Comparison of ENCODE assay signal across 12 cellular contexts in genomic region chr3:127764841-127765362, GRCh38. TPM values are rescaled to one million over a fixed set of nuclear protein-coding genes. Genes with fewer than 3 reads are reported as not detected.
A peak's percentile ranks its signal among the peaks of the same experiment; 100 is the strongest.
DNase-seq lines count a peak whose midpoint lies in the region; ATAC-seq, FAIRE-seq and TF ChIP-seq lines count a peak whose summit lies in the region.
"Had no signal": no experiment of that assay in that cellular context is flagged by ENCODE, and none has a peak within 500 bp of the region (broad histone marks: within the 10 kb centered on the region; RNA-seq: fewer than 3 reads in every experiment).

No MANE protein-coding gene starts in this region.

- peak overlapping the region; percentile 96 for H2BK5ac ChIP-seq in IMR-90 (ENCODE audit: low read depth, low read length, poor library complexity, severe bottlenecking)

- H3K23ac ChIP-seq in IMR-90 (ENCODE audit: low read depth, low read length): peak overlapping the region; percentile 79; the same call in 1 of the 2 replicates

- H2AK9ac ChIP-seq in IMR-90 (replicated peaks; ENCODE audit: low read depth, low read length, poor library complexity): peak overlapping the region; percentile 45

- peaks cover 31% of the 10 kb centered on the region for H3K4me1 ChIP-seq in IMR-90 (ENCODE audit: control insufficient read depth, insufficient read depth, low read length)
- H3K4me1 ChIP-seq in ovary (ENCODE audit: insufficient read depth): peaks cover 7% of the 10 kb centered on the region
- no peaks in the 10 kb centered on the region for H3K4me1 ChIP-seq in pancreas

- dilution Hi-C loops in IMR-90 (cut with HindIII; ENCODE audit: low sequenced_read_pairs, unreplicated experiment): no loop called here

- H3K14ac ChIP-seq in IMR-90 (replicated peaks; ENCODE audit: low read depth, low read length): peak overlapping the region; percentile 67

- H2AFZ ChIP-seq in IMR-90 (replicated peaks; ENCODE audit: low read length, poor library complexity): no peak overlapping the region

- H3K18ac ChIP-seq in IMR-90 (ENCODE audit: low read depth, low read length): peak overlapping the region; percentile 66; the same call in 1 of the 2 replicates

- TF ChIP-seq POLR2A in IMR-90 (IDR thresholded peaks at IDR 0.05; ENCODE audit: low read depth, low read length): no peak
- no peak for TF ChIP-seq POLR2A in ovary (IDR thresholded peaks at IDR 0.05)

- peak overlapping the region; percentile 64 for H3K4me2 ChIP-seq in IMR-90 (ENCODE audit: low read depth, low read length)

- H4K91ac ChIP-seq in IMR-90 (ENCODE audit: insufficient read depth, low read depth, low read length): peak overlapping the region; percentile 93

- H3K4me3 ChIP-seq in IMR-90 (ENCODE audit: insufficient read depth, low read depth, low read length) (no peak overlapping the region), dorsolateral prefrontal cortex (no peak overlapping the region), ovary (no peak overlapping the region), pancreas (no peak overlapping the region)

- H4K5ac ChIP-seq in IMR-90 (ENCODE audit: low read depth, low read length): peak overlapping the region; percentile 24; the same call in 1 of the 2 replicates

- peak overlapping the region; percentile 92 for H2BK120ac ChIP-seq in IMR-90 (ENCODE audit: low read depth, low read length)

- H3K27ac ChIP-seq in IMR-90 (ENCODE audit: insufficient read depth, low read length) (peak overlapping the region; percentile 81), dorsolateral prefrontal cortex (peak overlapping the region in 37 of 59 donors; percentile 3 to 94 (median 53)), ovary (no peak overlapping the region), pancreas (no peak overlapping the region)

- no TSS peak for BruUV-seq in IMR-90 (replicated peaks; lab: Mats Ljungman, UMichigan)

- 0 out of 2 replicates have a peak, but pooled peaks cover 4% of the 10 kb centered on the region for H4K20me1 ChIP-seq in IMR-90 (ENCODE audit: insufficient read depth, low read length)

- peaks cover 60 to 77% of the 10 kb centered on the region in 2 experiments for H3K79me1 ChIP-seq in IMR-90 (ENCODE audit: low read depth in 1 of 2, low read length in 2 of 2)

- peak overlapping the region; percentile 18; the same call in 1 of the 2 replicates for H3K9ac ChIP-seq in IMR-90 (ENCODE audit: low read depth, low read length)

- peak overlapping the region; percentile 94 for H2BK20ac ChIP-seq in IMR-90 (ENCODE audit: low read depth, low read length)

- CTCF ChIA-PET in IMR-90 (lab: Yijun Ruan, JAX): no interaction called here

- H3K36me3 ChIP-seq in IMR-90 (ENCODE audit: control insufficient read depth, insufficient read depth, low read length) (peaks cover 4% of the 10 kb centered on the region), ovary (no peaks in the 10 kb centered on the region), pancreas (no peaks in the 10 kb centered on the region)

- H3K4ac ChIP-seq in IMR-90 (ENCODE audit: low read depth, low read length): peak overlapping the region; percentile 97

- DNase-seq in AG08395 (ENCODE audit: low spot score) (peak; percentile 43), IMR-90 (peak; percentile 79), dorsolateral prefrontal cortex (no peak), sciatic nerve (ENCODE audit: low spot score) (no peak), ovary (no peak), pancreas (no peak), NCI-H2227 (lab: John Stamatoyannopoulos, UW; ENCODE audit: unreplicated experiment) (no peak)
- DNase-seq: CD4-positive, alpha-beta T cell; NCI-H187 treated with DMSO at 0.1 percent for 48 hours; retina had no signal

- peak overlapping the region; percentile 78; the same call in 2 of the 3 replicates for H2BK15ac ChIP-seq in IMR-90 (ENCODE audit: low read depth, low read length)

- WGBS in IMR-90 (ENCODE audit: extremely low coverage in 2 of 2, insufficient read length in 1 of 2), 2 experiments: no CpG with 5 or more reads among the region's 5 CpGs
- 78 to 90% (median 88%) methylated on average over 5 of the region's 5 CpGs for WGBS in ovary, 3 donors
- 76% methylated on average over 5 of the region's 5 CpGs for WGBS in pancreas, 2 donors

- POLR2A ChIA-PET in IMR-90 (lab: Charles Lee; ENCODE audit: unreplicated experiment): no interaction called here

- no peaks in the 10 kb centered on the region for H3K9me3 ChIP-seq in IMR-90 (ENCODE audit: control insufficient read depth, insufficient read depth, low read length)
- H3K9me3 ChIP-seq in ovary: no peaks in the 10 kb centered on the region
- H3K9me3 ChIP-seq in pancreas: no peaks in the 10 kb centered on the region

- in situ Hi-C loops in IMR-90 (cut with MboI; ENCODE audit: low sequenced_read_pairs): no loop called here

- H4K8ac ChIP-seq in IMR-90 (ENCODE audit: low read depth in 2 of 2, low read length in 2 of 2): peak overlapping the region; percentile 72 to 93

- peak; percentile 25 for ATAC-seq in GM18520 (IDR thresholded peaks at IDR 0.05; ENCODE audit: unreplicated experiment)
- peak; percentile 40 for ATAC-seq in IMR-90 (ENCODE audit: low read depth)
- no peak for ATAC-seq in sciatic nerve
- ATAC-seq in pancreas: no peak

- intact Hi-C loops in IMR-90 (cut with micrococcal nuclease): loop anchor here (2.0 kb wide), 1 partner anchor 16 kb away; no protein-coding TSS in a partner anchor
- intact Hi-C loops in dorsolateral prefrontal cortex (cut with DNase I): loop anchor here in 1 of 2 donors (5.0 kb wide), 1 partner anchor 58 kb away; no protein-coding TSS in a partner anchor
- intact Hi-C loops in sciatic nerve (cut with DNase I): no loop called here
- intact Hi-C loops in ovary (cut with DNase I): no loop called here
- intact Hi-C loops in pancreas (cut with DNase I): no loop called here

- TF ChIP-seq EP300 in ovary (IDR thresholded peaks at IDR 0.05): no peak

- H3K27me3 ChIP-seq in IMR-90 (ENCODE audit: control insufficient read depth, insufficient read depth, low read length) (no peaks in the 10 kb centered on the region), dorsolateral prefrontal cortex (no peaks in the 10 kb centered on the region), ovary (no peaks in the 10 kb centered on the region), pancreas (no peaks in the 10 kb centered on the region)

- H3K9me1 ChIP-seq in IMR-90 (ENCODE audit: insufficient read depth, low read length): peaks cover 36% of the 10 kb centered on the region

- TF ChIP-seq CTCF in IMR-90 (conservative IDR thresholded peaks at IDR 0.05; ENCODE audit: low read depth, low read length): no peak
- no peak for TF ChIP-seq CTCF in dorsolateral prefrontal cortex (IDR thresholded peaks at IDR 0.05 in 54 of 56, conservative IDR thresholded peaks at IDR 0.05 in 2 of 56; ENCODE audit: low read depth in 1 of 56, partially characterized antibody in 56 of 56)
- TF ChIP-seq CTCF in ovary (IDR thresholded peaks at IDR 0.05): no peak
- no peak for TF ChIP-seq CTCF in pancreas (IDR thresholded peaks at IDR 0.05)

- H3K56ac ChIP-seq in IMR-90 (ENCODE audit: extremely low read depth, insufficient read depth, low read length): peak overlapping the region; percentile 50

- no peak for TF ChIP-seq RAD21 in IMR-90 (IDR thresholded peaks at IDR 0.05; ENCODE audit: low read length)

- H2AK5ac ChIP-seq in IMR-90 (ENCODE audit: low read depth, low read length): peak overlapping the region; percentile 90

- no peak for FAIRE-seq in pancreas (lab: Jason Lieb, UNC)
- FAIRE-seq: endothelial cell of umbilical vein had no signal

TF ChIP-seq in IMR-90, 13 proteins besides CTCF, POLR2A, EP300 and RAD21 (continues in another document):
- TF ChIP-seq CHD1 (IDR thresholded peaks at IDR 0.05; ENCODE audit: low read depth, low read length): no peak
- peak; percentile 77 for TF ChIP-seq BHLHE40 (IDR thresholded peaks at IDR 0.05; ENCODE audit: low read depth, low read length)
- no peak for TF ChIP-seq NFE2L2 (IDR thresholded peaks at IDR 0.05; ENCODE audit: low read depth, low read length)
- TF ChIP-seq USF2 (IDR thresholded peaks at IDR 0.05; ENCODE audit: low read depth, low read length): 0 out of 2 replicates have a peak, but pooled peaks have one; percentile 37
- TF ChIP-seq MXI1 (IDR thresholded peaks at IDR 0.05; ENCODE audit: borderline replicate concordance, low read depth, low read length): no peak
- no peak for TF ChIP-seq MAZ (IDR thresholded peaks at IDR 0.05; ENCODE audit: borderline replicate concordance, low read depth, low read length)
- peak; percentile 41; the same call in 1 of the 2 replicates for TF ChIP-seq FOS (IDR thresholded peaks at IDR 0.05; ENCODE audit: low read depth, low read length)
- TF ChIP-seq CEBPB (IDR thresholded peaks at IDR 0.05; ENCODE audit: low read depth, low read length): no peak
- TF ChIP-seq RCOR1 (IDR thresholded peaks at IDR 0.05; ENCODE audit: insufficient replicate concordance, low read length): no peak
- no peak for TF ChIP-seq MAFK (IDR thresholded peaks at IDR 0.05; ENCODE audit: low read depth, low read length)
- no peak for TF ChIP-seq ELK1 (IDR thresholded peaks at IDR 0.05; ENCODE audit: borderline replicate concordance, low read depth, low read length)

RNA-seq across cellular contexts. Expression of gene MGLL, which starts 57.4 kb away (rescaled TPM):
- total RNA-seq in IMR-90 (2012; rRNA removed) (23.6 and 23.7 TPM in 2 replicates), dorsolateral prefrontal cortex (100 to 1,000 TPM in 117 of 120 experiments, 10 to 100 TPM in 3; 73.9 to 334 (median 144) TPM), sciatic nerve (178 TPM), ovary (10 to 100 TPM in 4 of 7 donors, 1 to 10 TPM in 3; 4.5 to 22.4 (median 13.3) TPM), pancreas (10 to 100 TPM in 1 of 6 donors, 1 to 10 TPM in 5; 3.3 to 11.4 (median 7.5) TPM)
- polyA plus RNA-seq in IMR-90 (2012; rRNA removed) (59.9 and 60.6 TPM in 2 replicates), ovary (10 to 100 TPM in 1 of 2 donors, 1 to 10 TPM in 1; 6.7 to 14.0 TPM), pancreas (1 to 10 TPM; 5.2 to 5.9 TPM)
- 33.0 and 76.1 TPM in 2 replicates for polyA plus RNA-seq in IMR-90 (2012; cell fraction: cytosol; rRNA removed)
- polyA plus RNA-seq in IMR-90 (2012; cell fraction: nucleus; rRNA removed; ENCODE audit: low replicate concordance): 37.3 and 45.7 TPM in 2 replicates

Comparison
In these comparisons a context has a peak if more than half of its experiments do, and no peak if none do; other contexts are left out.
1. DNase-seq: peak in AG08395 (single experiment) and IMR-90 (single experiment); none in dorsolateral prefrontal cortex (0 of 10), sciatic nerve (single experiment), ovary (0 of 5), pancreas (0 of 6) and NCI-H2227 (single experiment).
2. ATAC-seq: peak in GM18520 (single experiment) and IMR-90 (single experiment); none in sciatic nerve (single experiment) and pancreas (0 of 4).
3. H3K27ac ChIP-seq: peak in IMR-90 (single experiment) and dorsolateral prefrontal cortex (37 of 59); none in ovary (0 of 2) and pancreas (0 of 4).